Comparison of ENCODE assay signal across 9 cellular contexts in the genomic region with DNA sequence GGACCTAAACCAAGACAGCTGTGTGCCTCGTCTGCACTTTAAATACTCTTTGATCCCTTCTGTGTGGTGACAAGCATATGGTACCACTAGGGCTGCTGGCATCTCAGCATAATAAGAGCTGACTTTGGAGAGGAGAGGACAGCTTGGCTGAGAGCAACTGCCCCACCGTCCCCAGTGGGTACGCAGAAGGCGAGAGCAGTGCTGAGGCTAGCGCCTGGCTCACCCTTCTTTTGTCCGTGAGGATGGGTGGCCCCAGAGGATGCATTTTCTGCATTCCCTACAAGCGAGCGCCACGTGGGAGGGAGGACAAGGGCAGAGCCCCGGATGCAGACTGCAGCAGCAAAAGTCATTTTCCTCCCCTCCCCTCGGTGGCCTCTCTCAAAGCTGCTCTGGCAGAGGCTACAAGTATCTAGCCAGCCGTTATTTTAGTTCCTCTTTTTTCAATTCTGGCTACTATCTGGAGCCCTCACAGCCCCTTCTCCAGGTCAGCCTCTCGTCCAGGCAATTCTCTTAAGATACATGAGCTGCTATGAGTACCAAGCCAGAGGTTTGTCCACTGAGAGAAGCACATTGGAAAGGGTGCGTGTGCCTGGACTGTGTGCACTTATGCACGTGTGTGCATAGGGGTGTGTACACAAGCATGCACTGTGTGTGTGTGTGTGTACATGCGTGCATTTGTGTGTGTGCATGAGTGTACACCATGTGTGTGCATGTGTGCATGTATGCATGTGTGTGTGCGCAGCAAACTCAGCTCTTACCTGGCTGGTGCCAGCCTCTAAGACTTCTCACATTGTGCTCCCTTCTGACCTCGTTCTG. TPM values are rescaled to one million over a fixed set of nuclear protein-coding genes. Genes with fewer than 3 reads are reported as not detected.
DNase-seq lines count a peak whose midpoint lies in the region; ATAC-seq and TF ChIP-seq lines count a peak whose summit lies in the region.
"Had no signal": no experiment of that assay in that cellular context is flagged by ENCODE, and none has a peak within 500 bp of the region (broad histone marks: within the 10 kb centered on the region; RNA-seq: fewer than 3 reads in every experiment).

No MANE protein-coding gene starts in this region.

- H3K4me3 ChIP-seq in vagina, result no peak overlapping the region

- no peaks in the 10 kb centered on the region for H3K4me1 ChIP-seq in vagina

- DNase-seq in sciatic nerve (ENCODE audit: low spot score) (no peak), NCI-H345 (lab: John Stamatoyannopoulos, UW) (no peak), vagina (ENCODE audit: extremely low spot score in 2 of 2) (no peak), NCI-H69 (lab: John Stamatoyannopoulos, UW) (no peak)
- DNase-seq in activated CD4-positive, alpha-beta T cell treated with anti-CD3 and anti-CD28 coated beads, Interleukin-2, amount 50 U/mL, for 4 hours, result no peak
- DNase-seq: nucleus accumbens had no signal

- no peaks in the 10 kb centered on the region for H3K9me3 ChIP-seq in vagina

- peak overlapping the region; percentile 100 for H3K27ac ChIP-seq in VCaP
- H3K27ac ChIP-seq in vagina, result no peak overlapping the region

- no peak for TF ChIP-seq POLR2A in vagina (IDR thresholded peaks at IDR 0.05)

- peaks cover 0 to 20% of the 10 kb centered on the region in 2 donors for H3K36me3 ChIP-seq in vagina

- no peaks in the 10 kb centered on the region for H3K27me3 ChIP-seq in vagina

- intact Hi-C loops in sciatic nerve (cut with DNase I) (no loop called here), vagina (cut with DNase I) (no loop called here)

- peak; percentile 43 for ATAC-seq in GM18870 (IDR thresholded peaks at IDR 0.05; ENCODE audit: unreplicated experiment)
- peak; percentile 69 for ATAC-seq in HG03159 (IDR thresholded peaks at IDR 0.05; ENCODE audit: unreplicated experiment)
- ATAC-seq in sciatic nerve, result peak; percentile 53

- TF ChIP-seq CTCF in VCaP (conservative IDR thresholded peaks at IDR 0.05), result no peak
- no peak for TF ChIP-seq CTCF in vagina (IDR thresholded peaks at IDR 0.05)

RNA-seq across cellular contexts. Expression of gene RAB20, which starts 51.3 kb away (rescaled TPM):
- 23.8 TPM for total RNA-seq in sciatic nerve
- total RNA-seq in vagina, result 15.2 TPM
